8 cellular contexts compared by ENCODE assay signal in the genomic region with DNA sequence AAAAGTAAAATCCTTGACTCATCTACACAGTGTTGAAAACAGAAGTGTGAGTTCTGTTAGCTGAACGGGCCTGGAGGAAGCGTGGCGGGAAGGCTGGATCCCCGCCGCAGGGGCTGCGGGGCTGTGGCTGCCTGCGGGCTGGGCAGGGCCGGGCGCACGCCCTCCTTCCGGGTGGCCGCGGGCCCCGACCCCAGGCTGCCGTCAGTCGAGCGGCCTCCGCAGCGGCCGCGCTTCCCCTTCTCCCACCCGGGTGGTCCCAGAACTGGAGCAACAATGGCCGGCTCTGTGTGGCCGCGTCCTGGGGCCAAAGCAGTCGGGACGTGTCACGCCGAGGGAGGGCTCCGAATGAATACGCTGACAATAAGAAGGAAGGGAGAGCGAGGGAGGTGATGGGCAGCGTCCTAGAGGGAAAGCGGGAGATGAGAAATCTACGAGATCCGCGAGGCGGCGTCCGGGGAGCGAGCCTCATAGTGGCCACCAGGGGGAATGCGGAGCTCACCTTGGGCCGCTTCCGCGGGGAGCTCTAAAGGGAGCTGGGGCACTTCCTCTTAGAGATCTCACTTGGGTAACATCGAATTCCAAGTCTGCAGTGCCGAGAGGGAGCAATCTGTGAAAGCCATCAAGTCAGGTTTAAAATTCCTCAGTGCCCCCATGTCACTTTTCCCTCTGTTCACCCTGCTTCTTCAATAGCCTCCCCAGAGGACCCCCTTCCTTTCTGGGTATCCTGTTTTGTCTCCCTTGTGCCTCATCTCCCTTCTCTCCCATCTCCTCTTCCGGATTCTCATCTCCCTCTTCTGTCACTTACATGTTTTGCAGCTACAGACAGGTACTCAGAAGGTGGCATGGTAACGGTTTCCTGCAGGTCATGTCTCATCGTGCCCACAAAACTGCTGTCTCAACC.
A peak's percentile ranks its signal among the peaks of the same experiment; 100 is the strongest.
DNase-seq lines count a peak whose midpoint lies in the region; ATAC-seq and TF ChIP-seq lines count a peak whose summit lies in the region.

No MANE protein-coding gene starts in this region.

- H3K4me3 Mint-ChIP-seq in T-cell (peak overlapping the region; percentile 64 to 84 (median 77)), progenitor cell of endocrine pancreas (ENCODE audit: low read depth) (peak overlapping the region; percentile 84)

- no peaks in the 10 kb centered on the region for H3K4me1 ChIP-seq in right cardiac atrium (ENCODE audit: control insufficient read depth, insufficient read depth, low read length)
- H3K4me1 ChIP-seq in urinary bladder (ENCODE audit: insufficient read depth) = no peaks in the 10 kb centered on the region

- TF ChIP-seq CTCF in GM12865 (IDR thresholded peaks at IDR 0.05; ENCODE audit: insufficient read depth, low read depth, low read length, missing control alignments) (peak; percentile 94), progenitor cell of endocrine pancreas (IDR thresholded peaks at IDR 0.05; ENCODE audit: unreplicated experiment) (peak; percentile 94)

- H3K27ac Mint-ChIP-seq in T-cell = peak overlapping the region in 1 of 2 donors; percentile 7
- peak overlapping the region; percentile 81 for H3K27ac Mint-ChIP-seq in progenitor cell of endocrine pancreas

- POLR2A ChIA-PET in T-cell (lab: Charles Lee) = interaction anchor here in 1 of 2 donors (0.5 kb wide), 1 partner anchor 354 kb away, joined by 3 read pairs; no protein-coding TSS in a partner anchor

- H3K4me1 Mint-ChIP-seq in T-cell (peaks cover 7 to 19% (median 16%) of the 10 kb centered on the region in 3 donors), progenitor cell of endocrine pancreas (ENCODE audit: low read depth) (peaks cover 2% of the 10 kb centered on the region)

- H3K36me3 ChIP-seq in urinary bladder (ENCODE audit: insufficient read depth) = no peaks in the 10 kb centered on the region

- CTCF ChIA-PET in T-cell (lab: Charles Lee) = interaction anchor here (0.6 to 1.5 kb wide), 7 partner anchors 9 to 180 kb away, joined by 3 to 5 read pairs (median 4); no protein-coding TSS in a partner anchor

- H3K36me3 Mint-ChIP-seq in T-cell (no peaks in the 10 kb centered on the region), progenitor cell of endocrine pancreas (ENCODE audit: insufficient read depth) (no peaks in the 10 kb centered on the region)

- peaks cover 4 to 16% of the 10 kb centered on the region in 2 donors for H3K27me3 Mint-ChIP-seq in T-cell
- peaks cover 29% of the 10 kb centered on the region for H3K27me3 Mint-ChIP-seq in progenitor cell of endocrine pancreas

- DNase-seq in GM12865 (ENCODE audit: low read depth) (peak; percentile 88), NCI-H1092 (lab: John Stamatoyannopoulos, UW) (peak; percentile 52), T-cell (peak; percentile 18 to 71 (median 48)), right cardiac atrium (peak; percentile 83 to 92 (median 90)), progenitor cell of endocrine pancreas (ENCODE audit: low spot score, unreplicated experiment) (peak; percentile 67)

- ATAC-seq in HG02623 (IDR thresholded peaks at IDR 0.05; ENCODE audit: unreplicated experiment) = peak; percentile 74
- peak; percentile 89 to 91 (median 91) for ATAC-seq in T-cell (replicated peaks in 1 of 4)
- ATAC-seq in right cardiac atrium = peak; percentile 78 to 83

- WGBS in right cardiac atrium = 4% methylated on average over 50 of the region's 50 CpGs
- 5% methylated on average over 50 of the region's 50 CpGs for WGBS in urinary bladder

- H3K4me3 ChIP-seq in GM12865 (ENCODE audit: low read depth, low read length) = peak overlapping the region; percentile 61
- peak overlapping the region; percentile 62 for H3K4me3 ChIP-seq in right cardiac atrium (ENCODE audit: low read length)
- peak overlapping the region; percentile 48 for H3K4me3 ChIP-seq in urinary bladder (ENCODE audit: low read depth, low read length)

- H3K27ac ChIP-seq in angular gyrus (ENCODE audit: low read depth, low read length) = peak overlapping the region; percentile 79
- peak overlapping the region; percentile 58 for H3K27ac ChIP-seq in right cardiac atrium (ENCODE audit: low read length)
- H3K27ac ChIP-seq in urinary bladder (ENCODE audit: low read depth) = peak overlapping the region; percentile 53

- H3K9me3 Mint-ChIP-seq in T-cell (no peaks in the 10 kb centered on the region), progenitor cell of endocrine pancreas (ENCODE audit: low read depth) (no peaks in the 10 kb centered on the region)

- H3K9me3 ChIP-seq in right cardiac atrium (ENCODE audit: control insufficient read depth, low read length) = no peaks in the 10 kb centered on the region

- intact Hi-C loops in right cardiac atrium (cut with DNase I) = loop anchor here in 3 of 4 donors (5.0 to 10.0 kb wide), 3 partner anchors 185 to 425 kb away; no protein-coding TSS in a partner anchor

- no peaks in the 10 kb centered on the region for H3K27me3 ChIP-seq in right cardiac atrium (ENCODE audit: control insufficient read depth, insufficient read depth)

Comparison
In these comparisons a context has a peak if more than half of its experiments do, and no peak if none do; other contexts are left out.
1. Peak in every context shown above with its lines: DNase-seq, ATAC-seq, H3K4me3 ChIP-seq and H3K27ac ChIP-seq.